ENCODE assay signal across 1 cellular context in the genomic region with DNA sequence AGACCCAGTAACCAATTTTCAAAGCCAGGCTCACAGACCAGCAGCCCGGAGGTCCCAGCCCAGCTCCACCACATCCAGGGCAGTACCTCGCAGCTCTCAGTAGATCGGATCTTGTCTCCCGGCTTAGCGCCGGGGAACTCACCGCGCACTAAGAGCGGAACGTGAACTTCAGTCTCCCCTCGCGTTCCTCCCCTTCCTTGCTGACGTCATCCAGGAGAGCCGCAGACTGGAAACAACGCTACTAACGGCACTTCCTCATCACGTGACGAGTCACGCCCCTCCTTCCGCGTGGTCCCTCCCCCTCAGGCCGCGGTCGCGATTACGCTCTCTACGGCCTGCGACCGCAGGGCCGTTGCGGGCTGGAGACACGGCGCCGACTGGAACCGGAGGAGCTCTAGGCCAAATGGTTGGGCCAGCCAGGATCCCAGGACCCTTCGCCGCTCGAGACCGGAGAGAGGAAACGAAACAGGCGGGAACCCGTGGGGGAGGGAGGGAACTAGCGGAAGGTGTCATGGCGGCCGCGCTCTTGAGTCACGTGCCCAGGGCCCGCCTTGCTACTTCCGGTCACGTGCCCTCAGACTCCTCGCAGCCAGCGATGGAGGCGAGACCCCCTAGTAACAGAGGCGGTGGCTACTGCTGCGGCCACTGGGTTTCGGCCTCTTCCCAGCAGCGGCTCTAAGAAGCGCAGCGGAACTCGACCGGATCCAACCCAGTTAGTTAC.
A peak's percentile ranks its signal among the peaks of the same experiment; 100 is the strongest.
TF ChIP-seq lines count a peak whose summit lies in the region.

TSS of gene GTF2H1 (plus strand) at position 577 of the 721 bp plus-strand sequence. CDS start 10,508 bp downstream, outside the sequence.
A gene with protein sequence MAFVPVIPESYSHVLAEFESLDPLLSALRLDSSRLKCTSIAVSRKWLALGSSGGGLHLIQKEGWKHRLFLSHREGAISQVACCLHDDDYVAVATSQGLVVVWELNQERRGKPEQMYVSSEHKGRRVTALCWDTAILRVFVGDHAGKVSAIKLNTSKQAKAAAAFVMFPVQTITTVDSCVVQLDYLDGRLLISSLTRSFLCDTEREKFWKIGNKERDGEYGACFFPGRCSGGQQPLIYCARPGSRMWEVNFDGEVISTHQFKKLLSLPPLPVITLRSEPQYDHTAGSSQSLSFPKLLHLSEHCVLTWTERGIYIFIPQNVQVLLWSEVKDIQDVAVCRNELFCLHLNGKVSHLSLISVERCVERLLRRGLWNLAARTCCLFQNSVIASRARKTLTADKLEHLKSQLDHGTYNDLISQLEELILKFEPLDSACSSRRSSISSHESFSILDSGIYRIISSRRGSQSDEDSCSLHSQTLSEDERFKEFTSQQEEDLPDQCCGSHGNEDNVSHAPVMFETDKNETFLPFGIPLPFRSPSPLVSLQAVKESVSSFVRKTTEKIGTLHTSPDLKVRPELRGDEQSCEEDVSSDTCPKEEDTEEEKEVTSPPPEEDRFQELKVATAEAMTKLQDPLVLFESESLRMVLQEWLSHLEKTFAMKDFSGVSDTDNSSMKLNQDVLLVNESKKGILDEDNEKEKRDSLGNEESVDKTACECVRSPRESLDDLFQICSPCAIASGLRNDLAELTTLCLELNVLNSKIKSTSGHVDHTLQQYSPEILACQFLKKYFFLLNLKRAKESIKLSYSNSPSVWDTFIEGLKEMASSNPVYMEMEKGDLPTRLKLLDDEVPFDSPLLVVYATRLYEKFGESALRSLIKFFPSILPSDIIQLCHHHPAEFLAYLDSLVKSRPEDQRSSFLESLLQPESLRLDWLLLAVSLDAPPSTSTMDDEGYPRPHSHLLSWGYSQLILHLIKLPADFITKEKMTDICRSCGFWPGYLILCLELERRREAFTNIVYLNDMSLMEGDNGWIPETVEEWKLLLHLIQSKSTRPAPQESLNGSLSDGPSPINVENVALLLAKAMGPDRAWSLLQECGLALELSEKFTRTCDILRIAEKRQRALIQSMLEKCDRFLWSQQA (minus strand): TSS at position 150 of the 721 bp plus-strand sequence. CDS start 4,282 bp downstream, outside the sequence.

TF ChIP-seq in WTC11, 78 proteins besides CTCF, POLR2A, EP300 and RAD21 (continued from another document and continues in another):
- TF ChIP-seq, protein P1, sequence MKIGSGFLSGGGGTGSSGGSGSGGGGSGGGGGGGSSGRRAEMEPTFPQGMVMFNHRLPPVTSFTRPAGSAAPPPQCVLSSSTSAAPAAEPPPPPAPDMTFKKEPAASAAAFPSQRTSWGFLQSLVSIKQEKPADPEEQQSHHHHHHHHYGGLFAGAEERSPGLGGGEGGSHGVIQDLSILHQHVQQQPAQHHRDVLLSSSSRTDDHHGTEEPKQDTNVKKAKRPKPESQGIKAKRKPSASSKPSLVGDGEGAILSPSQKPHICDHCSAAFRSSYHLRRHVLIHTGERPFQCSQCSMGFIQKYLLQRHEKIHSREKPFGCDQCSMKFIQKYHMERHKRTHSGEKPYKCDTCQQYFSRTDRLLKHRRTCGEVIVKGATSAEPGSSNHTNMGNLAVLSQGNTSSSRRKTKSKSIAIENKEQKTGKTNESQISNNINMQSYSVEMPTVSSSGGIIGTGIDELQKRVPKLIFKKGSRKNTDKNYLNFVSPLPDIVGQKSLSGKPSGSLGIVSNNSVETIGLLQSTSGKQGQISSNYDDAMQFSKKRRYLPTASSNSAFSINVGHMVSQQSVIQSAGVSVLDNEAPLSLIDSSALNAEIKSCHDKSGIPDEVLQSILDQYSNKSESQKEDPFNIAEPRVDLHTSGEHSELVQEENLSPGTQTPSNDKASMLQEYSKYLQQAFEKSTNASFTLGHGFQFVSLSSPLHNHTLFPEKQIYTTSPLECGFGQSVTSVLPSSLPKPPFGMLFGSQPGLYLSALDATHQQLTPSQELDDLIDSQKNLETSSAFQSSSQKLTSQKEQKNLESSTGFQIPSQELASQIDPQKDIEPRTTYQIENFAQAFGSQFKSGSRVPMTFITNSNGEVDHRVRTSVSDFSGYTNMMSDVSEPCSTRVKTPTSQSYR (CRISPR knock-in tag; IDR thresholded peaks at IDR 0.05): peak; percentile 93
- TF ChIP-seq, protein P2, sequence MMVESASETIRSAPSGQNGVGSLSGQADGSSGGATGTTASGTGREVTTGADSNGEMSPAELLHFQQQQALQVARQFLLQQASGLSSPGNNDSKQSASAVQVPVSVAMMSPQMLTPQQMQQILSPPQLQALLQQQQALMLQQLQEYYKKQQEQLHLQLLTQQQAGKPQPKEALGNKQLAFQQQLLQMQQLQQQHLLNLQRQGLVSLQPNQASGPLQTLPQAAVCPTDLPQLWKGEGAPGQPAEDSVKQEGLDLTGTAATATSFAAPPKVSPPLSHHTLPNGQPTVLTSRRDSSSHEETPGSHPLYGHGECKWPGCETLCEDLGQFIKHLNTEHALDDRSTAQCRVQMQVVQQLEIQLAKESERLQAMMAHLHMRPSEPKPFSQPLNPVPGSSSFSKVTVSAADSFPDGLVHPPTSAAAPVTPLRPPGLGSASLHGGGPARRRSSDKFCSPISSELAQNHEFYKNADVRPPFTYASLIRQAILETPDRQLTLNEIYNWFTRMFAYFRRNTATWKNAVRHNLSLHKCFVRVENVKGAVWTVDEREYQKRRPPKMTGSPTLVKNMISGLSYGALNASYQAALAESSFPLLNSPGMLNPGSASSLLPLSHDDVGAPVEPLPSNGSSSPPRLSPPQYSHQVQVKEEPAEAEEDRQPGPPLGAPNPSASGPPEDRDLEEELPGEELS (CRISPR knock-in tag; IDR thresholded peaks at IDR 0.05): peak; percentile 94
- TF ChIP-seq JAZF1 (CRISPR knock-in tag; IDR thresholded peaks at IDR 0.05) (no peak), PRDM15 (CRISPR knock-in tag; IDR thresholded peaks at IDR 0.05) (no peak), SOX15 (CRISPR knock-in tag; IDR thresholded peaks at IDR 0.05) (no peak), ZNF512 (CRISPR knock-in tag; IDR thresholded peaks at IDR 0.05; ENCODE audit: borderline replicate concordance) (no peak), TP53 (CRISPR knock-in tag; IDR thresholded peaks at IDR 0.05) (no peak), RORB (CRISPR knock-in tag; IDR thresholded peaks at IDR 0.05) (no peak), FOXJ3 (CRISPR knock-in tag; IDR thresholded peaks at IDR 0.05; ENCODE audit: borderline replicate concordance) (no peak), SMAD3 (CRISPR knock-in tag; IDR thresholded peaks at IDR 0.05; ENCODE audit: borderline replicate concordance) (peak; percentile 58; the same call in 1 of the 2 replicates), NR2C2 (CRISPR knock-in tag; IDR thresholded peaks at IDR 0.05) (no peak), NFATC4 (CRISPR knock-in tag; IDR thresholded peaks at IDR 0.05) (no peak), FOXP1 (CRISPR knock-in tag; IDR thresholded peaks at IDR 0.05; ENCODE audit: borderline replicate concordance) (peak; percentile 83), TCF7 (CRISPR knock-in tag; IDR thresholded peaks at IDR 0.05; ENCODE audit: low read depth) (no peak), ERG (CRISPR knock-in tag; IDR thresholded peaks at IDR 0.05) (no peak), TEAD1 (CRISPR knock-in tag; IDR thresholded peaks at IDR 0.05) (peak; percentile 57), CBFB (CRISPR knock-in tag; IDR thresholded peaks at IDR 0.05; ENCODE audit: low read depth) (no peak), ELF4 (CRISPR knock-in tag; IDR thresholded peaks at IDR 0.05; ENCODE audit: low read depth) (no peak), ZNF232 (CRISPR knock-in tag; IDR thresholded peaks at IDR 0.05) (no peak)
- TF ChIP-seq, protein P3, sequence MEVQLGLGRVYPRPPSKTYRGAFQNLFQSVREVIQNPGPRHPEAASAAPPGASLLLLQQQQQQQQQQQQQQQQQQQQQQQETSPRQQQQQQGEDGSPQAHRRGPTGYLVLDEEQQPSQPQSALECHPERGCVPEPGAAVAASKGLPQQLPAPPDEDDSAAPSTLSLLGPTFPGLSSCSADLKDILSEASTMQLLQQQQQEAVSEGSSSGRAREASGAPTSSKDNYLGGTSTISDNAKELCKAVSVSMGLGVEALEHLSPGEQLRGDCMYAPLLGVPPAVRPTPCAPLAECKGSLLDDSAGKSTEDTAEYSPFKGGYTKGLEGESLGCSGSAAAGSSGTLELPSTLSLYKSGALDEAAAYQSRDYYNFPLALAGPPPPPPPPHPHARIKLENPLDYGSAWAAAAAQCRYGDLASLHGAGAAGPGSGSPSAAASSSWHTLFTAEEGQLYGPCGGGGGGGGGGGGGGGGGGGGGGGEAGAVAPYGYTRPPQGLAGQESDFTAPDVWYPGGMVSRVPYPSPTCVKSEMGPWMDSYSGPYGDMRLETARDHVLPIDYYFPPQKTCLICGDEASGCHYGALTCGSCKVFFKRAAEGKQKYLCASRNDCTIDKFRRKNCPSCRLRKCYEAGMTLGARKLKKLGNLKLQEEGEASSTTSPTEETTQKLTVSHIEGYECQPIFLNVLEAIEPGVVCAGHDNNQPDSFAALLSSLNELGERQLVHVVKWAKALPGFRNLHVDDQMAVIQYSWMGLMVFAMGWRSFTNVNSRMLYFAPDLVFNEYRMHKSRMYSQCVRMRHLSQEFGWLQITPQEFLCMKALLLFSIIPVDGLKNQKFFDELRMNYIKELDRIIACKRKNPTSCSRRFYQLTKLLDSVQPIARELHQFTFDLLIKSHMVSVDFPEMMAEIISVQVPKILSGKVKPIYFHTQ (CRISPR knock-in tag; IDR thresholded peaks at IDR 0.05): no peak
- TF ChIP-seq, protein P4, sequence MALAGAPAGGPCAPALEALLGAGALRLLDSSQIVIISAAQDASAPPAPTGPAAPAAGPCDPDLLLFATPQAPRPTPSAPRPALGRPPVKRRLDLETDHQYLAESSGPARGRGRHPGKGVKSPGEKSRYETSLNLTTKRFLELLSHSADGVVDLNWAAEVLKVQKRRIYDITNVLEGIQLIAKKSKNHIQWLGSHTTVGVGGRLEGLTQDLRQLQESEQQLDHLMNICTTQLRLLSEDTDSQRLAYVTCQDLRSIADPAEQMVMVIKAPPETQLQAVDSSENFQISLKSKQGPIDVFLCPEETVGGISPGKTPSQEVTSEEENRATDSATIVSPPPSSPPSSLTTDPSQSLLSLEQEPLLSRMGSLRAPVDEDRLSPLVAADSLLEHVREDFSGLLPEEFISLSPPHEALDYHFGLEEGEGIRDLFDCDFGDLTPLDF (CRISPR knock-in tag; IDR thresholded peaks at IDR 0.05): peak; percentile 73; the same call in 1 of the 2 replicates
- TF ChIP-seq, protein P5, sequence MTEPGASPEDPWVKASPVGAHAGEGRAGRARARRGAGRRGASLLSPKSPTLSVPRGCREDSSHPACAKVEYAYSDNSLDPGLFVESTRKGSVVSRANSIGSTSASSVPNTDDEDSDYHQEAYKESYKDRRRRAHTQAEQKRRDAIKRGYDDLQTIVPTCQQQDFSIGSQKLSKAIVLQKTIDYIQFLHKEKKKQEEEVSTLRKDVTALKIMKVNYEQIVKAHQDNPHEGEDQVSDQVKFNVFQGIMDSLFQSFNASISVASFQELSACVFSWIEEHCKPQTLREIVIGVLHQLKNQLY (CRISPR knock-in tag; IDR thresholded peaks at IDR 0.05): no peak
- TF ChIP-seq, protein P6, sequence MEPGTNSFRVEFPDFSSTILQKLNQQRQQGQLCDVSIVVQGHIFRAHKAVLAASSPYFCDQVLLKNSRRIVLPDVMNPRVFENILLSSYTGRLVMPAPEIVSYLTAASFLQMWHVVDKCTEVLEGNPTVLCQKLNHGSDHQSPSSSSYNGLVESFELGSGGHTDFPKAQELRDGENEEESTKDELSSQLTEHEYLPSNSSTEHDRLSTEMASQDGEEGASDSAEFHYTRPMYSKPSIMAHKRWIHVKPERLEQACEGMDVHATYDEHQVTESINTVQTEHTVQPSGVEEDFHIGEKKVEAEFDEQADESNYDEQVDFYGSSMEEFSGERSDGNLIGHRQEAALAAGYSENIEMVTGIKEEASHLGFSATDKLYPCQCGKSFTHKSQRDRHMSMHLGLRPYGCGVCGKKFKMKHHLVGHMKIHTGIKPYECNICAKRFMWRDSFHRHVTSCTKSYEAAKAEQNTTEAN (CRISPR knock-in tag; IDR thresholded peaks at IDR 0.05): peak; percentile 91; the same call in 1 of the 2 replicates
- TF ChIP-seq, protein P7, sequence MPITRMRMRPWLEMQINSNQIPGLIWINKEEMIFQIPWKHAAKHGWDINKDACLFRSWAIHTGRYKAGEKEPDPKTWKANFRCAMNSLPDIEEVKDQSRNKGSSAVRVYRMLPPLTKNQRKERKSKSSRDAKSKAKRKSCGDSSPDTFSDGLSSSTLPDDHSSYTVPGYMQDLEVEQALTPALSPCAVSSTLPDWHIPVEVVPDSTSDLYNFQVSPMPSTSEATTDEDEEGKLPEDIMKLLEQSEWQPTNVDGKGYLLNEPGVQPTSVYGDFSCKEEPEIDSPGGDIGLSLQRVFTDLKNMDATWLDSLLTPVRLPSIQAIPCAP (CRISPR knock-in tag; IDR thresholded peaks at IDR 0.05): no peak; the same call in 1 of the 2 replicates
